ENCODE assay signal across 19 cellular contexts in genomic region chr10:43068136-43068395, GRCh38. TPM values are rescaled to one million over a fixed set of nuclear protein-coding genes. Genes with fewer than 3 reads are reported as not detected.
DNase-seq lines count a peak whose midpoint lies in the region; ATAC-seq and TF ChIP-seq lines count a peak whose summit lies in the region.
"Had no signal": no experiment of that assay in that cellular context is flagged by ENCODE, and none has a peak within 500 bp of the region (broad histone marks: within the 10 kb centered on the region; RNA-seq: fewer than 3 reads in every experiment).

No MANE protein-coding gene starts in this region.

- H3K27ac ChIP-seq in left ventricle myocardium inferior (replicated peaks), result no peak overlapping the region
- no peak overlapping the region for H3K27ac ChIP-seq in right cardiac atrium (ENCODE audit: low read length)
- H3K27ac ChIP-seq in right atrium auricular region, result no peak overlapping the region
- H3K27ac ChIP-seq in aorta (ENCODE audit: low read depth in 1 of 2, low read length in 2 of 2), result no peak overlapping the region
- H3K27ac ChIP-seq: 22Rv1; BLaER1 treated with 17β-estradiol and CSF1 and Interleukin-3, amounts not matched to agents 10 nM and 100 nM had no signal

- TF ChIP-seq CTCF in left ventricle myocardium inferior (IDR thresholded peaks at IDR 0.05; ENCODE audit: borderline replicate concordance) (no peak), right atrium auricular region (IDR thresholded peaks at IDR 0.05) (no peak)

- H3K4me3 ChIP-seq in left ventricle myocardium inferior, result no peak overlapping the region
- H3K4me3 ChIP-seq in right cardiac atrium (ENCODE audit: low read length), result no peak overlapping the region
- no peak overlapping the region for H3K4me3 ChIP-seq in right atrium auricular region
- H3K4me3 ChIP-seq in aorta (ENCODE audit: low read length in 2 of 2), result no peak overlapping the region
- H3K4me3 ChIP-seq: BLaER1 treated with 17β-estradiol and CSF1 and Interleukin-3, amounts not matched to agents 10 nM and 100 nM; GM23338 had no signal

- ATAC-seq in Right ventricle myocardium inferior, result no peak
- no peak for ATAC-seq in right cardiac atrium
- no peak for ATAC-seq in aorta (ENCODE audit: low FRiP score)
- no peak for ATAC-seq in activated naive CD4-positive, alpha-beta T cell treated with anti-CD3 and anti-CD28 coated beads, Interleukin-2, amount 50 U/mL, for 72 hours
- ATAC-seq: GM23338, HCT116 had no signal

- intact Hi-C loops in Right ventricle myocardium inferior (cut with DNase I), result no loop called here
- intact Hi-C loops in left ventricle myocardium inferior (cut with micrococcal nuclease), result no loop called here
- intact Hi-C loops in right cardiac atrium (cut with DNase I), result no loop called here
- intact Hi-C loops in aorta (cut with DNase I), result no loop called here

- H3K36me3 ChIP-seq in left ventricle myocardium inferior (no peaks in the 10 kb centered on the region), right atrium auricular region (no peaks in the 10 kb centered on the region), aorta (ENCODE audit: control insufficient read depth in 1 of 2, insufficient read depth in 2 of 2, low read length in 1 of 2) (no peaks in the 10 kb centered on the region)
- H3K36me3 ChIP-seq: BLaER1 treated with 17β-estradiol and CSF1 and Interleukin-3, amounts not matched to agents 10 nM and 100 nM had no signal

- 69% methylated on average over 5 of the region's 5 CpGs for WGBS in right cardiac atrium
- 88 to 90% methylated on average over 5 of the region's 5 CpGs for WGBS in aorta, 2 donors

- no peaks in the 10 kb centered on the region for H3K36me3 Mint-ChIP-seq in activated naive CD4-positive, alpha-beta T cell treated with anti-CD3 and anti-CD28 coated beads, Interleukin-2, amount 50 U/mL, for 72 hours
- H3K36me3 Mint-ChIP-seq: CD14-positive monocyte; CD8-positive, alpha-beta memory T cell had no signal

- DNase-seq in Right ventricle myocardium inferior (ENCODE audit: missing footprints) (peak; percentile 55), left ventricle myocardium inferior (no peak), right cardiac atrium (peak in 2 of 3 donors; percentile 21 to 30), right atrium auricular region (ENCODE audit: low spot score) (no peak), aorta (peak; percentile 18 to 51)
- DNase-seq in activated naive CD4-positive, alpha-beta T cell treated with anti-CD3 and anti-CD28 coated beads, Interleukin-2, amount 50 U/mL, for 72 hours (ENCODE audit: low spot score in 2 of 2), result no peak
- DNase-seq: CD4-positive, alpha-beta T cell; DMS 273 treated with DMSO at 0.1 percent for 48 hours; DMS79; EL; GDM1; H9 had no signal

- H3K27me3 ChIP-seq in left ventricle myocardium inferior (ENCODE audit: low read depth) (peaks cover 18% of the 10 kb centered on the region), right cardiac atrium (ENCODE audit: control insufficient read depth, insufficient read depth) (no peaks in the 10 kb centered on the region), right atrium auricular region (no peaks in the 10 kb centered on the region), aorta (ENCODE audit: control insufficient read depth in 1 of 2, insufficient read depth in 2 of 2, low read length in 1 of 2) (no peaks in the 10 kb centered on the region)
- H3K27me3 ChIP-seq: BLaER1 treated with 17β-estradiol and CSF1 and Interleukin-3, amounts not matched to agents 10 nM and 100 nM had no signal

- H3K9me3 Mint-ChIP-seq in activated naive CD4-positive, alpha-beta T cell treated with anti-CD3 and anti-CD28 coated beads, Interleukin-2, amount 50 U/mL, for 72 hours, result no peaks in the 10 kb centered on the region
- H3K9me3 Mint-ChIP-seq: CD14-positive monocyte; CD4-positive, alpha-beta T cell; CD8-positive, alpha-beta memory T cell; GM23338; H9 had no signal

- H3K27ac Mint-ChIP-seq in activated naive CD4-positive, alpha-beta T cell treated with anti-CD3 and anti-CD28 coated beads, Interleukin-2, amount 50 U/mL, for 72 hours, result no peak overlapping the region
- H3K27ac Mint-ChIP-seq: B cell; CD4-positive, alpha-beta T cell; CD8-positive, alpha-beta memory T cell; GM23338; H9 had no signal

- peaks cover 10% of the 10 kb centered on the region for H3K4me1 ChIP-seq in left ventricle myocardium inferior
- H3K4me1 ChIP-seq in right cardiac atrium (ENCODE audit: control insufficient read depth, insufficient read depth, low read length), result no peaks in the 10 kb centered on the region
- H3K4me1 ChIP-seq in right atrium auricular region, result no peaks in the 10 kb centered on the region
- H3K4me1 ChIP-seq in aorta (ENCODE audit: control insufficient read depth in 1 of 2, insufficient read depth in 2 of 2, low read length in 2 of 2), result no peaks in the 10 kb centered on the region

- H3K9me3 ChIP-seq in left ventricle myocardium inferior (replicated peaks) (no peaks in the 10 kb centered on the region), right cardiac atrium (ENCODE audit: control insufficient read depth, low read length) (no peaks in the 10 kb centered on the region), right atrium auricular region (no peaks in the 10 kb centered on the region), aorta (ENCODE audit: control insufficient read depth, low read length) (no peaks in the 10 kb centered on the region)
- H3K9me3 ChIP-seq: BLaER1 treated with 17β-estradiol and CSF1 and Interleukin-3, amounts not matched to agents 10 nM and 100 nM had no signal

RNA-seq across cellular contexts. Expression of gene RET, which starts 8.8 kb away (rescaled TPM):
- total RNA-seq in Right ventricle myocardium inferior (7.7 TPM), left ventricle myocardium inferior (0.60 TPM), right cardiac atrium (under 1 TPM; 0.23 to 0.47 (median 0.33) TPM), right atrium auricular region (under 1 TPM; 0.12 to 0.44 TPM), aorta (1 to 10 TPM in 1 of 2 donors, under 1 TPM in 1; 0.29 to 2.5 TPM)
- polyA plus RNA-seq in right cardiac atrium (0.59 TPM), aorta (under 1 TPM in 1 of 2 donors, not detected in 1; 0.25 TPM)
- under 1 TPM in 1 of 2 donors, not detected in 1; 0.45 TPM for total RNA-seq in activated naive CD4-positive, alpha-beta T cell treated with anti-CD3 and anti-CD28 coated beads, Interleukin-2, amount 50 U/mL, for 72 hours
- total RNA-seq: CD4-positive, alpha-beta T cell had no signal

Comparison
In these comparisons a context has a peak if more than half of its experiments do, and no peak if none do; other contexts are left out.
1. DNase-seq: peak in Right ventricle myocardium inferior (single experiment), right cardiac atrium (2 of 3) and aorta (2 of 2); none in left ventricle myocardium inferior (single experiment), right atrium auricular region (single experiment) and activated naive CD4-positive, alpha-beta T cell treated with anti-CD3 and anti-CD28 coated beads, Interleukin-2, amount 50 U/mL, for 72 hours (0 of 2).